Comparison of ENCODE assay signal across 16 cellular contexts in genomic region chr10:107859065-107859464, GRCh38.
"Had no signal": no experiment of that assay in that cellular context is flagged by ENCODE, and none has a peak within 500 bp of the region (broad histone marks: within the 10 kb centered on the region; RNA-seq: fewer than 3 reads in every experiment).

No MANE protein-coding gene starts in this region.

- H3K9me3 ChIP-seq: transverse colon, vagina had no signal

- H3K4me1 ChIP-seq: transverse colon, vagina had no signal

- DNase-seq: activated CD4-positive, alpha-beta T cell treated with anti-CD3 and anti-CD28 coated beads, Interleukin-2, amount 50 U/mL, for 48 hours; activated T-cell treated with anti-CD3 and anti-CD28 coated beads for 4 hours; cerebellar nuclear complex; cortex of kidney; erythroblast; hypothalamus; midbrain; nephron progenitor cell; occipital lobe; right cardiac atrium; stimulated activated CD4-positive, alpha-beta T cell treated with anti-CD3 and anti-CD28 coated beads, Interleukin-2, amount 100 ng/mL, for 24 hours; transverse colon; WERI-Rb-1 had no signal

- H3K27ac ChIP-seq: transverse colon, vagina, WERI-Rb-1 had no signal

- H3K4me3 ChIP-seq: lung, transverse colon, vagina had no signal

- H3K27me3 ChIP-seq: transverse colon, vagina had no signal

- H3K36me3 ChIP-seq: transverse colon, vagina, WERI-Rb-1 had no signal

- ATAC-seq: left lobe of liver, right cardiac atrium had no signal
